7 cellular contexts compared by ENCODE assay signal in the genomic region with DNA sequence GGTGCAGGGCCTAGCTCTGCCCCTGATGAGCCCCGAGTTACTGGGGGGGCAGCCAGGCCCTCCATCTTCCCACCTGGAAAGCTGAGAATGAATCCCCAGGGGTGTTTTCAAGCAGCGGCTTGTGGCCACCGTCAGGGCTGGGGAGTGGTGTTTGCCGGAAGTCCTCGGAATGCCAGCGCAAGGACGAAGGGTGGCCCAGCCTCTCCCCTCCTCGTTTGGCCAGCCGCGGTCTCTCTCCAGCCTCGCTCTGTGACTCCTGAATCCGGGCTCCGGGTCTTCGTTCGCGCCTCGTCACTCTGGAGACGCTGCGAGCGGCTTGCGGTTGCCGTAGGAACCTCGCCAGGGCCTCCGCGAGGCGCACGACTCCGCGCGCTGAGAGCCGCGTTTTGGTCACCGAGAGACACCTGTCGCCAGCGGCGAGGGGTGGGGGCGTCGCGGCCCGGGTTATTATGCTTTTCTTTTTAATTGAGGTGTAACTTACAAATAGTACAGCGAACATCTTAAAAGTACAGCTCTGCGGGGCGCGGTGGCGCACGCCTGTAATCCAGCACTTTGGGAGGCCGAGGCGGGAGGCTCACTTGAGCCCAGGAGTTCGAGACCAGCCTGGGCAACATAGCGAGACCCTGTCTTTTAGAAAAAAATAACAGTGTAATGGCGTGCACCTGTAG. TPM values are rescaled to one million over a fixed set of nuclear protein-coding genes. Genes with fewer than 3 reads are reported as not detected.
A peak's percentile ranks its signal among the peaks of the same experiment; 100 is the strongest.
DNase-seq lines count a peak whose midpoint lies in the region; ATAC-seq and TF ChIP-seq lines count a peak whose summit lies in the region.

No MANE protein-coding gene starts in this region.

- H3K9me3 ChIP-seq in colonic mucosa, result no peaks in the 10 kb centered on the region

- TF ChIP-seq CTCF in colonic mucosa (IDR thresholded peaks at IDR 0.05), result no peak

- H3K36me3 ChIP-seq in colonic mucosa, result no peaks in the 10 kb centered on the region

- DNase-seq in GOT3 (lab: John Stamatoyannopoulos, UW) (peak; percentile 19), NCI-H2196 treated with DMSO at 0.1 percent for 48 hours (lab: John Stamatoyannopoulos, UW; ENCODE audit: unreplicated experiment) (peak; percentile 45), colonic mucosa (peak; percentile 82), kidney tubule cell (ENCODE audit: low spot score) (peak; percentile 86)
- peak; percentile 42 to 66 for DNase-seq in activated CD4-positive, alpha-beta T cell treated with anti-CD3 and anti-CD28 coated beads for 24 hours (ENCODE audit: low read depth in 2 of 2)
- DNase-seq in stimulated activated CD4-positive, alpha-beta T cell treated with anti-CD3 and anti-CD28 coated beads, Interleukin-1b, Interleukin-23, amount 100 ng/mL, for 4 hours (ENCODE audit: low read depth in 2 of 2), result peak; percentile 9 to 43

- no peak for ATAC-seq in GM18861 (IDR thresholded peaks at IDR 0.05; ENCODE audit: unreplicated experiment)

- H3K9ac ChIP-seq in colonic mucosa (ENCODE audit: low read depth in 2 of 2, low read length in 2 of 2), result no peak overlapping the region

- H3K27me3 ChIP-seq in colonic mucosa, result peaks cover 32% of the 10 kb centered on the region

- H3K4me3 ChIP-seq in colonic mucosa, result no peak overlapping the region

- no peak overlapping the region for H3K27ac ChIP-seq in colonic mucosa

- H3K4me1 ChIP-seq in colonic mucosa, result peaks cover 9% of the 10 kb centered on the region

- intact Hi-C loops in colonic mucosa (cut with DNase I), result no loop called here

RNA-seq across cellular contexts. Expression of a gene that starts 6.3 kb away (rescaled TPM):
- total RNA-seq in colonic mucosa, result 10 to 100 TPM; 26.7 to 29.1 TPM

RNA-seq across cellular contexts. Expression of a gene that starts 6.5 kb away (rescaled TPM):
- not detected for total RNA-seq in colonic mucosa

RNA-seq across cellular contexts. Expression of a gene that starts 44.6 kb away (rescaled TPM):
- total RNA-seq in colonic mucosa, result 100 to 1,000 TPM; 333 to 359 TPM

Comparison
In these comparisons a context has a peak if more than half of its experiments do, and no peak if none do; other contexts are left out.
1. DNase-seq: peak in every context shown above with its lines; median percentile 86 in kidney tubule cell; 82 in colonic mucosa; 54 in activated CD4-positive, alpha-beta T cell treated with anti-CD3 and anti-CD28 coated beads for 24 hours; 45 in NCI-H2196 treated with DMSO at 0.1 percent for 48 hours; 26 in stimulated activated CD4-positive, alpha-beta T cell treated with anti-CD3 and anti-CD28 coated beads, Interleukin-1b, Interleukin-23, amount 100 ng/mL, for 4 hours; 19 in GOT3.